Comparison of ENCODE assay signal across 22 cellular contexts in genomic region chr7:71220210-71220695, GRCh38.
DNase-seq lines count a peak whose midpoint lies in the region; ATAC-seq and TF ChIP-seq lines count a peak whose summit lies in the region.
"Had no signal": no experiment of that assay in that cellular context is flagged by ENCODE, and none has a peak within 500 bp of the region (broad histone marks: within the 10 kb centered on the region; RNA-seq: fewer than 3 reads in every experiment).

No MANE protein-coding gene starts in this region.

- 65 to 73% methylated on average over 5 of the region's 5 CpGs for WGBS in transverse colon (ENCODE audit: low coverage in 1 of 2), 2 donors

- ATAC-seq in activated CD4-positive, CD25-positive, alpha-beta regulatory T cell treated with anti-CD3 and anti-CD28 coated beads, Interleukin-2, amount 50 U/mL, for 24 hours = no peak
- ATAC-seq: activated CD8-positive, alpha-beta T cell treated with anti-CD3 and anti-CD28 coated beads, Interleukin-2, amount 10 ng/mL, durations not matched to agents 7 days and 5 days; foreskin keratinocyte; HepG2; stimulated activated naive CD8-positive, alpha-beta T cell treated with anti-CD3 and anti-CD28 coated beads, Interleukin-15, Interleukin-2, amounts not matched to agents 100 U/mL and 50 U/mL, for 24 hours had no signal

- peaks cover 87% of the 10 kb centered on the region for H3K79me2 ChIP-seq in neural progenitor cell (ENCODE audit: low read depth)

- H3K9me3 ChIP-seq in adipocyte (ENCODE audit: control insufficient read depth, low read length) = peaks cover 15% of the 10 kb centered on the region
- H3K9me3 ChIP-seq in transverse colon = peaks cover 0 to 4% of the 10 kb centered on the region in 2 donors
- peaks cover 2% of the 10 kb centered on the region for H3K9me3 ChIP-seq in neural progenitor cell (ENCODE audit: low read depth)

- intact Hi-C loops in transverse colon (cut with DNase I; ENCODE audit: low total_unique reads) = no loop called here

- H3F3A ChIP-seq in neural progenitor cell (ENCODE audit: low read depth) = no peaks in the 10 kb centered on the region

- H3K4me3 ChIP-seq in adipocyte (ENCODE audit: low read length) = no peak overlapping the region
- no peak overlapping the region for H3K4me3 ChIP-seq in coronary artery
- H3K4me3 ChIP-seq in transverse colon = no peak overlapping the region
- no peak overlapping the region for H3K4me3 ChIP-seq in neural progenitor cell

- TF ChIP-seq CTCF in coronary artery (IDR thresholded peaks at IDR 0.05) = no peak
- peak; percentile 32 for TF ChIP-seq CTCF in neural crest cell (conservative IDR thresholded peaks at IDR 0.05)
- TF ChIP-seq CTCF in transverse colon (IDR thresholded peaks at IDR 0.05) = no peak
- no peak for TF ChIP-seq CTCF in neural progenitor cell (IDR thresholded peaks at IDR 0.05)

- no peak overlapping the region for H2AFZ ChIP-seq in neural progenitor cell (replicated peaks)

- H3K4me1 Mint-ChIP-seq in neural crest cell (no peaks in the 10 kb centered on the region), neural progenitor cell (no peaks in the 10 kb centered on the region)
- H3K4me1 Mint-ChIP-seq: CD14-positive monocyte; central memory CD8-positive, alpha-beta T cell had no signal

- H3K4me3 Mint-ChIP-seq in neural crest cell = no peak overlapping the region
- H3K4me3 Mint-ChIP-seq in neural progenitor cell = no peak overlapping the region
- H3K4me3 Mint-ChIP-seq: activated CD8-positive, alpha-beta T cell treated with anti-CD3 and anti-CD28 coated beads, Interleukin-2, amount 10 ng/mL, durations not matched to agents 7 days and 5 days; CD14-positive monocyte; central memory CD8-positive, alpha-beta T cell had no signal

- TF ChIP-seq EP300 in transverse colon (IDR thresholded peaks at IDR 0.05; ENCODE audit: low read depth) = peak; percentile 91

- in situ Hi-C loops in transverse colon (cut with MboI; ENCODE audit: low pct_ligation_motif_present in 1 of 4, low pct_unique_long_range_greater_than_20kb in 1 of 4, low sequenced_read_pairs in 3 of 4) = no loop called here

- H3K36me3 Mint-ChIP-seq in neural crest cell (ENCODE audit: low read depth) (peaks cover 4% of the 10 kb centered on the region), neural progenitor cell (peaks cover 3% of the 10 kb centered on the region)
- H3K36me3 Mint-ChIP-seq: CD14-positive monocyte had no signal

- peak overlapping the region; percentile 42 for H3K9ac ChIP-seq in adipocyte (ENCODE audit: low read length)
- no peak overlapping the region for H3K9ac ChIP-seq in neural progenitor cell

- DNase-seq in adipocyte (ENCODE audit: low read depth) = no peak
- DNase-seq in coronary artery (ENCODE audit: low spot score) = no peak
- DNase-seq in neural crest cell (ENCODE audit: low read depth, low spot score) = no peak
- DNase-seq in transverse colon = no peak
- no peak for DNase-seq in neural progenitor cell (ENCODE audit: low spot score)
- no peak for DNase-seq in NCI-H1694 (lab: John Stamatoyannopoulos, UW)
- DNase-seq: activated CD4-positive, CD25-positive, alpha-beta regulatory T cell; activated CD8-positive, alpha-beta T cell treated with anti-CD3 and anti-CD28 coated beads, Interleukin-2, amount 10 ng/mL, durations not matched to agents 7 days and 5 days; activated naive CD4-positive, alpha-beta T cell; amniotic stem cell; foreskin keratinocyte; NCI-H1436; NCI-H510A treated with DMSO at 0.1 percent for 48 hours; stimulated activated CD4-positive, alpha-beta T cell treated with anti-CD3 and anti-CD28 coated beads, Interleukin-12 subunit alpha, Interleukin-12 subunit beta, amount 100 ng/mL, for 4 hours; stimulated activated CD4-positive, alpha-beta T cell treated with anti-CD3 and anti-CD28 coated beads, Interleukin-4, amount 100 ng/mL, for 4 hours; stimulated activated naive CD8-positive, alpha-beta T cell treated with anti-CD3 and anti-CD28 coated beads, Interleukin-15, Interleukin-2, amounts not matched to agents 100 U/mL and 50 U/mL, for 24 hours; T1000 had no signal

- no peaks in the 10 kb centered on the region for H3K27me3 ChIP-seq in adipocyte (replicated peaks; ENCODE audit: control insufficient read depth, insufficient read depth, low read length)
- H3K27me3 ChIP-seq in transverse colon = no peaks in the 10 kb centered on the region
- no peaks in the 10 kb centered on the region for H3K27me3 ChIP-seq in neural progenitor cell
- H3K27me3 ChIP-seq: foreskin keratinocyte had no signal

- H3K4me2 ChIP-seq in neural progenitor cell = no peak overlapping the region

- no peaks in the 10 kb centered on the region for H3K36me3 ChIP-seq in adipocyte (ENCODE audit: control insufficient read depth, insufficient read depth, low read length, severe bottlenecking)
- H3K36me3 ChIP-seq in transverse colon = no peaks in the 10 kb centered on the region
- H3K36me3 ChIP-seq in neural progenitor cell = no peaks in the 10 kb centered on the region

- H3K27ac Mint-ChIP-seq in neural crest cell (ENCODE audit: unreplicated experiment) (peak overlapping the region; percentile 37), neural progenitor cell (no peak overlapping the region)
- H3K27ac Mint-ChIP-seq: activated CD8-positive, alpha-beta T cell treated with anti-CD3 and anti-CD28 coated beads, Interleukin-2, amount 10 ng/mL, durations not matched to agents 7 days and 5 days had no signal

- H3K9me3 Mint-ChIP-seq in neural crest cell (peaks cover 11% of the 10 kb centered on the region), neural progenitor cell (peaks cover 14% of the 10 kb centered on the region)

- H3K27ac ChIP-seq in coronary artery (peak overlapping the region; percentile 71 to 82), transverse colon (peak overlapping the region; percentile 26 to 66 (median 56)), neural progenitor cell (no peak overlapping the region)
- H3K27ac ChIP-seq: foreskin keratinocyte, HL-60 had no signal

- H3K27me3 Mint-ChIP-seq in neural crest cell (ENCODE audit: low read depth) (no peaks in the 10 kb centered on the region), neural progenitor cell (ENCODE audit: insufficient read depth, low read depth) (peaks cover 5% of the 10 kb centered on the region)
- H3K27me3 Mint-ChIP-seq: central memory CD8-positive, alpha-beta T cell had no signal

- no peaks in the 10 kb centered on the region for H4K20me1 ChIP-seq in neural progenitor cell (ENCODE audit: low read depth)

- H3K4me1 ChIP-seq in adipocyte (ENCODE audit: control insufficient read depth, insufficient read depth, low read length) (peaks cover 9% of the 10 kb centered on the region), transverse colon (no peaks in the 10 kb centered on the region), neural progenitor cell (no peaks in the 10 kb centered on the region)
- H3K4me1 ChIP-seq: foreskin keratinocyte had no signal

- no peak for TF ChIP-seq POLR2A in transverse colon (IDR thresholded peaks at IDR 0.05)
